In the genomic region with DNA sequence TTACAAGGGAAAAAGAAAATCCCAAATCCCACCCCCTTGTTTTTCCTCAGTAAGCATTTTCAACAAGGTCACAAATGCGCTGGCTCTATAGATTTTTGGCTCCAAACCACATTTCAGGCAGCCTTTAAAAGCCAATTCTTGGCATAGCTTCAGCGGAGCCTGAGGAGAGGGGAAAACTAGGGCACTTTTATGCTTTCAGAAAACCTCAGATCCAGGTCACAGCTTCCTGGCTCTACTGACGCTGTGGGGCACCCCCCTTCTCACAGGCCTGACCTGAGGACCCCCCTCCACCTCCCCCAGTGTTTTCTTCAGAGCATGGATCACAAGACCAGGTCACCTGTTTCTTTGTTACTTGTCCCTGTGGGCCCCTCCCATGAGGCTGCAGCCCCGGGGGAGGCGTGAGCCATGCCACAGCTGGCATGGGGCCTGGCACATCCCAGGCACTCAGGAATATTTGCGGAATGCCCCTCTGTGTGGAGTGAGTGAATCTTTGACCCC, we compare ENCODE assay signal across 10 cellular contexts. TPM values are rescaled to one million over a fixed set of nuclear protein-coding genes. Genes with fewer than 3 reads are reported as not detected.
DNase-seq lines count a peak whose midpoint lies in the region; ATAC-seq and TF ChIP-seq lines count a peak whose summit lies in the region.
"Had no signal": no experiment of that assay in that cellular context is flagged by ENCODE, and none has a peak within 500 bp of the region (broad histone marks: within the 10 kb centered on the region; RNA-seq: fewer than 3 reads in every experiment).

No MANE protein-coding gene starts in this region.

- no peak overlapping the region for H3K4me3 ChIP-seq in liver (ENCODE audit: low read depth in 1 of 3, low read length in 3 of 3)
- H3K4me3 ChIP-seq in transverse colon = no peak overlapping the region
- H3K4me3 ChIP-seq: GM12878 had no signal

- no peak for TF ChIP-seq EP300 in transverse colon (IDR thresholded peaks at IDR 0.05; ENCODE audit: low read depth)

- TF ChIP-seq POLR2A in transverse colon (IDR thresholded peaks at IDR 0.05) = no peak

- intact Hi-C loops in transverse colon (cut with DNase I; ENCODE audit: low total_unique reads) = no loop called here

- no peak for ATAC-seq in HG02763 (IDR thresholded peaks at IDR 0.05; ENCODE audit: unreplicated experiment)
- ATAC-seq in GM18519 (IDR thresholded peaks at IDR 0.05; ENCODE audit: low FRiP score, unreplicated experiment) = no peak
- ATAC-seq: activated CD8-positive, alpha-beta memory T cell treated with anti-CD3 and anti-CD28 coated beads, Interleukin-2, amount 10 ng/mL, durations not matched to agents 7 days and 5 days; GM12878 had no signal

- H3K9me3 ChIP-seq in liver (ENCODE audit: control insufficient read depth in 4 of 4, low read length in 3 of 4) (no peaks in the 10 kb centered on the region), transverse colon (no peaks in the 10 kb centered on the region)

- H3K9ac ChIP-seq in liver (ENCODE audit: low read depth in 1 of 2, low read length in 2 of 2) = peak overlapping the region; percentile 4 to 33

- in situ Hi-C loops in transverse colon (cut with MboI; ENCODE audit: low pct_ligation_motif_present in 1 of 4, low pct_unique_long_range_greater_than_20kb in 1 of 4, low sequenced_read_pairs in 3 of 4) = no loop called here

- TF ChIP-seq CTCF in liver (IDR thresholded peaks at IDR 0.05; ENCODE audit: low read depth, low read length, missing input control) (no peak), transverse colon (IDR thresholded peaks at IDR 0.05) (no peak)

- H3K36me3 ChIP-seq in liver (ENCODE audit: control insufficient read depth in 4 of 4, insufficient read depth in 3 of 4, low read depth in 1 of 4, low read length in 3 of 4) = peaks cover 0 to 8% (median 2%) of the 10 kb centered on the region in 4 donors
- no peaks in the 10 kb centered on the region for H3K36me3 ChIP-seq in transverse colon

- H3K27me3 ChIP-seq in liver (ENCODE audit: control insufficient read depth in 4 of 4, insufficient read depth in 4 of 4, low read length in 3 of 4) = no peaks in the 10 kb centered on the region
- no peaks in the 10 kb centered on the region for H3K27me3 ChIP-seq in transverse colon

- H3K4me1 ChIP-seq in liver (ENCODE audit: control insufficient read depth in 4 of 4, insufficient read depth in 4 of 4, low read length in 3 of 4) = peaks cover 17 to 31% (median 24%) of the 10 kb centered on the region in 4 donors
- H3K4me1 ChIP-seq in transverse colon = peaks cover 14 to 38% (median 18%) of the 10 kb centered on the region in 4 donors

- peak overlapping the region; percentile 79 for H3K27ac ChIP-seq in caudate nucleus (ENCODE audit: low read depth, low read length)
- peak overlapping the region; percentile 56 to 71 for H3K27ac ChIP-seq in liver (ENCODE audit: low read depth in 1 of 2, low read length in 2 of 2)
- peak overlapping the region; percentile 82 to 86 (median 84) for H3K27ac ChIP-seq in transverse colon

- TF ChIP-seq RAD21 in liver (IDR thresholded peaks at IDR 0.05) = no peak

- peak; percentile 61 for DNase-seq in NCI-H1694 treated with DMSO at 0.1 percent for 48 hours (lab: John Stamatoyannopoulos, UW)
- peak in 11 of 61 donors; percentile 17 to 80 (median 46) for DNase-seq in caudate nucleus (lab: John Stamatoyannopoulos, UW)
- DNase-seq in transverse colon = no peak
- no peak for DNase-seq in SHP77 treated with DMSO at 0.1 percent for 48 hours (lab: John Stamatoyannopoulos, UW)
- DNase-seq in mesenteric fat pad (ENCODE audit: low spot score) = no peak
- DNase-seq: activated CD8-positive, alpha-beta memory T cell treated with anti-CD3 and anti-CD28 coated beads, Interleukin-2, amount 10 ng/mL, durations not matched to agents 7 days and 5 days had no signal

- 25% methylated on average over 6 of the region's 6 CpGs for WGBS in liver
- 64 to 81% methylated on average over 3 to 6 of the region's 6 CpGs for WGBS in transverse colon (ENCODE audit: low coverage in 1 of 2), 2 donors

TF ChIP-seq in liver, 16 proteins besides CTCF, POLR2A, EP300 and RAD21:
- peak; percentile 9 to 26 for TF ChIP-seq HNF4A (conservative IDR thresholded peaks at IDR 0.05)
- TF ChIP-seq GABPA (IDR thresholded peaks at IDR 0.05 in 1 of 2, conservative IDR thresholded peaks at IDR 0.05 in 1 of 2) = no peak
- no peak for TF ChIP-seq EGR1 (IDR thresholded peaks at IDR 0.05; ENCODE audit: low read depth in 2 of 2)
- TF ChIP-seq SP1 (IDR thresholded peaks at IDR 0.05) = no peak
- TF ChIP-seq RXRA (IDR thresholded peaks at IDR 0.05) = peak; percentile 10 to 17

RNA-seq across cellular contexts. Expression of gene MTSS2, which starts 30.1 kb away (rescaled TPM):
- 10 to 100 TPM; 26.7 to 45.1 TPM for total RNA-seq in liver
- 10 to 100 TPM in 1 of 2 donors, 1 to 10 TPM in 1; 3.8 to 95.7 TPM for polyA plus RNA-seq in liver
- total RNA-seq in transverse colon = 100 to 1,000 TPM in 1 of 4 donors, 10 to 100 TPM in 3; 13.9 to 149 (median 33.8) TPM
- total RNA-seq in mesenteric fat pad = 50.3 TPM
